In genomic region chr5:8456846-8457186, GRCh38 we compare ENCODE assay signal across 8 cellular contexts.
DNase-seq lines count a peak whose midpoint lies in the region; ATAC-seq, FAIRE-seq and TF ChIP-seq lines count a peak whose summit lies in the region.

No MANE protein-coding gene starts in this region.

- POLR2A ChIA-PET in K562 (lab: Yijun Ruan, JAX), result interaction anchor here (0.6 to 1.7 kb wide), 2 partner anchors 14 to 325 kb away, joined by 3 to 4 read pairs; no protein-coding TSS in a partner anchor

- H3K9ac ChIP-seq in K562 (ENCODE audit: insufficient read depth in 1 of 2, low read depth in 2 of 2, low read length in 2 of 2) (peak overlapping the region in 1 of 2 experiments; percentile 81; a peak in 2 of 4 replicates), mesendoderm (ENCODE audit: low read length) (no peak overlapping the region)

- H3K4me3 ChIP-seq in K562, result no peak overlapping the region
- no peak overlapping the region for H3K4me3 ChIP-seq in mesendoderm (ENCODE audit: low read length)

- peak overlapping the region; percentile 88 for H3K27ac ChIP-seq in 22Rv1
- H3K27ac ChIP-seq in K562 (ENCODE audit: extremely low read depth, low read depth, low read length), result peak overlapping the region; percentile 81
- no peak overlapping the region for H3K27ac ChIP-seq in mesendoderm (ENCODE audit: low read depth, low read length)

- H3K36me3 ChIP-seq in K562 (ENCODE audit: control insufficient read depth, insufficient read depth, low read length) (peaks cover 24% of the 10 kb centered on the region; the same call in 2 of the 3 replicates), mesendoderm (ENCODE audit: control insufficient read depth, insufficient read depth, low read length) (no peaks in the 10 kb centered on the region)

- CTCF ChIA-PET in K562 (lab: Yijun Ruan, JAX; ENCODE audit: low intra/inter-chr PET ratio), result no interaction called here

- TF ChIP-seq EP300 in K562 (IDR thresholded peaks at IDR 0.05; ENCODE audit: low read length), result no peak

- H3K79me2 ChIP-seq in K562 (ENCODE audit: control insufficient read depth, insufficient read depth, low read length) (peaks cover 22% of the 10 kb centered on the region), mesendoderm (ENCODE audit: control insufficient read depth, insufficient read depth, low read length) (no peaks in the 10 kb centered on the region)

- H3K23ac ChIP-seq in mesendoderm (ENCODE audit: low read length), result no peak overlapping the region

- H2BK120ac ChIP-seq in mesendoderm (ENCODE audit: low read depth, low read length), result no peak overlapping the region

- no peak overlapping the region for H3K56ac ChIP-seq in mesendoderm (ENCODE audit: low read length)

- H2BK15ac ChIP-seq in mesendoderm (replicated peaks; ENCODE audit: low read depth), result no peak overlapping the region

- H3K4me2 ChIP-seq in K562 (ENCODE audit: insufficient read depth, low read length), result peak overlapping the region; percentile 84; the same call in 1 of the 2 replicates
- H3K4me2 ChIP-seq in mesendoderm (ENCODE audit: low read length), result no peak overlapping the region

- WGBS in K562 (ENCODE audit: insufficient coverage, low coverage, missing lambda C conversion rate), result 46% methylated on average over 5 of the region's 5 CpGs
- no CpG with 5 or more reads among the region's 5 CpGs for WGBS in mesendoderm (ENCODE audit: extremely low coverage, insufficient coverage, low lambda C conversion rate)

- TF ChIP-seq CTCF in 22Rv1 (IDR thresholded peaks at IDR 0.05) (no peak), K562 (IDR thresholded peaks at IDR 0.05 in 2 of 3, conservative IDR thresholded peaks at IDR 0.05 in 1 of 3; ENCODE audit: insufficient read depth in 2 of 3, low read depth in 1 of 3, low read length in 3 of 3) (no peak), GM10266 (IDR thresholded peaks at IDR 0.05; ENCODE audit: control insufficient read depth, insufficient read depth, low read depth, missing control alignments) (no peak)

- no peaks in the 10 kb centered on the region for H4K20me1 ChIP-seq in K562 (replicated peaks; ENCODE audit: control insufficient read depth, insufficient read depth, low read length)

- peak overlapping the region; percentile 88 for H2AFZ ChIP-seq in K562 (ENCODE audit: low read depth, low read length)

- no peaks in the 10 kb centered on the region for H3K79me1 ChIP-seq in mesendoderm (ENCODE audit: low read length)

- intact Hi-C loops in K562 (cut with micrococcal nuclease), result no loop called here

- TF ChIP-seq RAD21 in K562 (CRISPR knock-in tag; conservative IDR thresholded peaks at IDR 0.05 in 1 of 2, IDR thresholded peaks at IDR 0.05 in 1 of 2), result no peak

- H3K4me1 ChIP-seq in K562 (replicated peaks in 1 of 2; ENCODE audit: control insufficient read depth in 2 of 2, insufficient read depth in 2 of 2, low read length in 2 of 2), result peaks cover 8 to 11% of the 10 kb centered on the region in 2 experiments; a peak in 3 of 5 replicates
- H3K4me1 ChIP-seq in mesendoderm (ENCODE audit: control insufficient read depth, low read depth, low read length), result no peaks in the 10 kb centered on the region

- FAIRE-seq in K562 (lab: Jason Lieb, UNC) (no peak), HTR-8/SVneo (lab: Jason Lieb, UNC) (no peak)

- no peak overlapping the region for H2BK5ac ChIP-seq in mesendoderm (ENCODE audit: low read length)

- no peak overlapping the region for H4K5ac ChIP-seq in mesendoderm (ENCODE audit: low read length)

- ATAC-seq in GM18517 (IDR thresholded peaks at IDR 0.05; ENCODE audit: unreplicated experiment) (peak; percentile 1), K562 (no peak)

- H3K27me3 ChIP-seq in K562 (ENCODE audit: control insufficient read depth in 2 of 2, insufficient read depth in 2 of 2, low read length in 2 of 2) (no peaks in the 10 kb centered on the region), mesendoderm (ENCODE audit: insufficient read depth, low read length, poor library complexity) (no peaks in the 10 kb centered on the region)

- no peaks in the 10 kb centered on the region; the same call in 1 of the 2 replicates for H3K9me3 ChIP-seq in K562 (replicated peaks; ENCODE audit: control insufficient read depth, insufficient read depth, low read depth, low read length)

- no peak overlapping the region for H3K18ac ChIP-seq in mesendoderm (ENCODE audit: low read length)

- no peak overlapping the region for H3K4ac ChIP-seq in mesendoderm (ENCODE audit: low read depth, low read length)

- BruUV-seq in K562 (replicated peaks; lab: Mats Ljungman, UMichigan), result TSS peak; percentile 86

- no peak for TF ChIP-seq POLR2A in K562 (conservative IDR thresholded peaks at IDR 0.05)

- no peaks in the 10 kb centered on the region for H3K9me1 ChIP-seq in K562 (ENCODE audit: control insufficient read depth, insufficient read depth, low read length)

- no peak for DNase-seq in K562 (ENCODE audit: extremely low read depth in 1 of 4, low spot score in 3 of 4)
- no peak for DNase-seq in mesendoderm
- DNase-seq in HTR-8/SVneo (ENCODE audit: insufficient read length, low spot score), result no peak
- DNase-seq in GM10266 (ENCODE audit: extremely low spot score), result no peak
- DNase-seq in SHP77 (lab: John Stamatoyannopoulos, UW), result no peak
- no peak for DNase-seq in stimulated activated CD4-positive, alpha-beta T cell treated with anti-CD3 and anti-CD28 coated beads, Interleukin-4, amount 100 ng/mL, for 24 hours

- H2AK5ac ChIP-seq in mesendoderm (ENCODE audit: low read length), result no peak overlapping the region

- peak overlapping the region; percentile 96 for H4K8ac ChIP-seq in mesendoderm (ENCODE audit: low read depth, low read length)

- in situ Hi-C loops in K562 (cut with MboI), result no loop called here

TF ChIP-seq in K562, 482 proteins besides CTCF, POLR2A, EP300 and RAD21 (continues in another document):
- TF ChIP-seq HMGXB4 (CRISPR knock-in tag; IDR thresholded peaks at IDR 0.05) (0 out of 2 replicates have a peak, but pooled peaks have one; percentile 8), YBX1 (IDR thresholded peaks at IDR 0.05) (no peak), ZNF311 (CRISPR knock-in tag; IDR thresholded peaks at IDR 0.05) (peak; percentile 40; the same call in 1 of the 2 replicates), PCBP2 (IDR thresholded peaks at IDR 0.05; ENCODE audit: low read depth, low read length, poor library complexity, severe bottlenecking) (no peak), SNAPC5 (CRISPR knock-in tag; IDR thresholded peaks at IDR 0.05) (no peak)
